8 cellular contexts compared by ENCODE assay signal in the genomic region with DNA sequence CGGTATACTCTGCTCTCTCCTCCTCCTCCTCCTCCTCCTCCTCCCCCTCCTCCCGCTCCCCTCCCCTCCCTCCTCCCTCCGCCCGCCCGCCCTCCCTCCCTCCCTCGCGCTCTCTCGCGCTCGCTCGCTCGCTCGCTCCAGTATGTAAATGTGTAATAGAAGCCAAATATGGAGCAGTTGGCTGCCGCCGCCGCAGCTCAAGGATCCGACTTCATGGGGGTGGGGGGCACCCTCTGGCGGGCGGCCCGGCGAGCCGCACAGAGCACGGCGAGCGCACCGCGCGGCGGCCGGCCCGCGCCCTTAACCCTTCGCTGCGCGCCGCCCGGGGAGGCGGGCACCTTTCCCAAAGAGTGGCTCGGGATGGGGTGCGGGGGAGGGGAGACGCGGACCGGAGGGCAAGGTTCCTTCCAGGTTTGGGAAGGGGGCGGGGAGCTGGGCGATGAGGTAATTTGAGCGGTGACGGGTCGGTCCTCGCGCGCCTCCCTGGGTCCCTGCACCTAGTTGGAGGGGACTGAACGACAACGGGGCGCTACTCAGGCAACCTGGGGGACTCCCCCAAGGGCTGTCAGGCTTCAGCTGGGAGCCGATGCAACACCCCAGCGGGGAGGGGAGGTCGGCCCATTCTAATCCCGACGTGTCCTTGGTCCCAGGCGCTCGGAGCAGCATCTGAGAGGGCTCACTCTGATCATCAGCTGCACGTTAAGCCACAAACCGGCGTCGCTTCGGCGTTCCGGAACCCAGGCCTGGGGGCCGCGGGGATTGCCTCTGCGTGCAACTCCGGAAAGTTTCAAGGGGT. TPM values are rescaled to one million over a fixed set of nuclear protein-coding genes. Genes with fewer than 3 reads are reported as not detected.
DNase-seq lines count a peak whose midpoint lies in the region; ATAC-seq and TF ChIP-seq lines count a peak whose summit lies in the region.

No MANE protein-coding gene starts in this region.

- TF ChIP-seq CTCF in liver (IDR thresholded peaks at IDR 0.05; ENCODE audit: low read depth, low read length, missing input control): peak; percentile 8

- H3K4me3 ChIP-seq in liver (ENCODE audit: low read depth in 1 of 3, low read length in 3 of 3): peak overlapping the region; percentile 65 to 98 (median 90)

- H3K36me3 Mint-ChIP-seq in activated CD4-positive, alpha-beta T cell treated with anti-CD3 and anti-CD28 coated beads, Interleukin-2, amount 10 ng/mL, durations not matched to agents 7 days and 5 days (ENCODE audit: low read depth): peaks cover 27% of the 10 kb centered on the region

- POLR2A ChIA-PET in activated CD4-positive, alpha-beta T cell treated with anti-CD3 and anti-CD28 coated beads, Interleukin-2, amount 10 ng/mL, durations not matched to agents 7 days and 5 days (lab: Charles Lee): interaction anchor here (1.2 to 1.3 kb wide), 2 partner anchors 62 to 439 kb away, joined by 3 read pairs; no protein-coding TSS in a partner anchor

- DNase-seq in NK-92 treated with Interleukin-12 subunit alpha and Interleukin-12 subunit beta, amount 100 ng/mL, for 24 hours (lab: John Stamatoyannopoulos, UW): peak; percentile 92
- DNase-seq in NK-92 (lab: John Stamatoyannopoulos, UW; ENCODE audit: unreplicated experiment): no peak
- peak; percentile 43 for DNase-seq in NCI-H2196 (lab: John Stamatoyannopoulos, UW; ENCODE audit: unreplicated experiment)
- DNase-seq in activated CD4-positive, alpha-beta T cell treated with anti-CD3 and anti-CD28 coated beads, Interleukin-2, amount 10 ng/mL, durations not matched to agents 7 days and 5 days: peak; percentile 87
- peak; percentile 74 for DNase-seq in cortex of kidney (lab: John Stamatoyannopoulos, UW)
- peak; percentile 81 for DNase-seq in stimulated activated CD4-positive, alpha-beta T cell treated with anti-CD3 and anti-CD28 coated beads, Interleukin-4, amount 100 ng/mL, for 1 hour

- H3K27me3 Mint-ChIP-seq in activated CD4-positive, alpha-beta T cell treated with anti-CD3 and anti-CD28 coated beads, Interleukin-2, amount 10 ng/mL, durations not matched to agents 7 days and 5 days: no peaks in the 10 kb centered on the region

- under 1% methylated on average over 72 of the region's 72 CpGs for WGBS in liver

- H3K4me3 Mint-ChIP-seq in activated CD4-positive, alpha-beta T cell treated with anti-CD3 and anti-CD28 coated beads, Interleukin-2, amount 10 ng/mL, durations not matched to agents 7 days and 5 days: peak overlapping the region; percentile 96

- H3K9ac ChIP-seq in liver (ENCODE audit: low read depth in 1 of 2, low read length in 2 of 2): peak overlapping the region; percentile 94 to 98

- H3K9me3 Mint-ChIP-seq in activated CD4-positive, alpha-beta T cell treated with anti-CD3 and anti-CD28 coated beads, Interleukin-2, amount 10 ng/mL, durations not matched to agents 7 days and 5 days: no peaks in the 10 kb centered on the region

- H3K27me3 ChIP-seq in liver (ENCODE audit: control insufficient read depth in 4 of 4, insufficient read depth in 4 of 4, low read length in 3 of 4): no peaks in the 10 kb centered on the region

- H3K4me1 Mint-ChIP-seq in activated CD4-positive, alpha-beta T cell treated with anti-CD3 and anti-CD28 coated beads, Interleukin-2, amount 10 ng/mL, durations not matched to agents 7 days and 5 days: peaks cover 65% of the 10 kb centered on the region

- ATAC-seq in HG02884 (IDR thresholded peaks at IDR 0.05; ENCODE audit: unreplicated experiment): peak; percentile 37

- TF ChIP-seq RAD21 in liver (IDR thresholded peaks at IDR 0.05): no peak

- H3K4me1 ChIP-seq in liver (ENCODE audit: control insufficient read depth in 4 of 4, insufficient read depth in 4 of 4, low read length in 3 of 4): peaks cover 2 to 35% (median 20%) of the 10 kb centered on the region in 4 donors

- no peaks in the 10 kb centered on the region for H3K9me3 ChIP-seq in liver (ENCODE audit: control insufficient read depth in 4 of 4, low read length in 3 of 4)

- H3K36me3 ChIP-seq in liver (ENCODE audit: control insufficient read depth in 4 of 4, insufficient read depth in 3 of 4, low read depth in 1 of 4, low read length in 3 of 4): no peaks in the 10 kb centered on the region

- H3K27ac Mint-ChIP-seq in activated CD4-positive, alpha-beta T cell treated with anti-CD3 and anti-CD28 coated beads, Interleukin-2, amount 10 ng/mL, durations not matched to agents 7 days and 5 days: peak overlapping the region; percentile 95

- CTCF ChIA-PET in activated CD4-positive, alpha-beta T cell treated with anti-CD3 and anti-CD28 coated beads, Interleukin-2, amount 10 ng/mL, durations not matched to agents 7 days and 5 days (lab: Charles Lee): interaction anchor here (0.6 to 3.1 kb wide), 20 partner anchors 9 to 445 kb away, joined by 3 to 23 read pairs (median 4); no protein-coding TSS in a partner anchor

- H3K27ac ChIP-seq in liver (ENCODE audit: low read depth in 1 of 2, low read length in 2 of 2): peak overlapping the region; percentile 91 to 94

TF ChIP-seq in liver, 16 proteins besides CTCF, POLR2A, EP300 and RAD21:
- TF ChIP-seq GABPA (IDR thresholded peaks at IDR 0.05 in 1 of 2, conservative IDR thresholded peaks at IDR 0.05 in 1 of 2) (no peak), JUND (IDR thresholded peaks at IDR 0.05) (peak; percentile 31 to 42), TAF1 (conservative IDR thresholded peaks at IDR 0.05) (no peak), NR2F2 (IDR thresholded peaks at IDR 0.05) (no peak), EGR1 (IDR thresholded peaks at IDR 0.05; ENCODE audit: low read depth in 2 of 2) (peak in 1 of 2 donors; percentile 39), SP1 (IDR thresholded peaks at IDR 0.05) (peak; percentile 53), YY1 (IDR thresholded peaks at IDR 0.05) (no peak), FOXA1 (IDR thresholded peaks at IDR 0.05) (peak; percentile 20), HNF4A (conservative IDR thresholded peaks at IDR 0.05) (peak; percentile 79 to 81), HNF4G (IDR thresholded peaks at IDR 0.05) (peak; percentile 64), FOXA2 (IDR thresholded peaks at IDR 0.05) (no peak), RXRA (IDR thresholded peaks at IDR 0.05) (peak; percentile 40 to 49)
- TF ChIP-seq, protein P1, sequence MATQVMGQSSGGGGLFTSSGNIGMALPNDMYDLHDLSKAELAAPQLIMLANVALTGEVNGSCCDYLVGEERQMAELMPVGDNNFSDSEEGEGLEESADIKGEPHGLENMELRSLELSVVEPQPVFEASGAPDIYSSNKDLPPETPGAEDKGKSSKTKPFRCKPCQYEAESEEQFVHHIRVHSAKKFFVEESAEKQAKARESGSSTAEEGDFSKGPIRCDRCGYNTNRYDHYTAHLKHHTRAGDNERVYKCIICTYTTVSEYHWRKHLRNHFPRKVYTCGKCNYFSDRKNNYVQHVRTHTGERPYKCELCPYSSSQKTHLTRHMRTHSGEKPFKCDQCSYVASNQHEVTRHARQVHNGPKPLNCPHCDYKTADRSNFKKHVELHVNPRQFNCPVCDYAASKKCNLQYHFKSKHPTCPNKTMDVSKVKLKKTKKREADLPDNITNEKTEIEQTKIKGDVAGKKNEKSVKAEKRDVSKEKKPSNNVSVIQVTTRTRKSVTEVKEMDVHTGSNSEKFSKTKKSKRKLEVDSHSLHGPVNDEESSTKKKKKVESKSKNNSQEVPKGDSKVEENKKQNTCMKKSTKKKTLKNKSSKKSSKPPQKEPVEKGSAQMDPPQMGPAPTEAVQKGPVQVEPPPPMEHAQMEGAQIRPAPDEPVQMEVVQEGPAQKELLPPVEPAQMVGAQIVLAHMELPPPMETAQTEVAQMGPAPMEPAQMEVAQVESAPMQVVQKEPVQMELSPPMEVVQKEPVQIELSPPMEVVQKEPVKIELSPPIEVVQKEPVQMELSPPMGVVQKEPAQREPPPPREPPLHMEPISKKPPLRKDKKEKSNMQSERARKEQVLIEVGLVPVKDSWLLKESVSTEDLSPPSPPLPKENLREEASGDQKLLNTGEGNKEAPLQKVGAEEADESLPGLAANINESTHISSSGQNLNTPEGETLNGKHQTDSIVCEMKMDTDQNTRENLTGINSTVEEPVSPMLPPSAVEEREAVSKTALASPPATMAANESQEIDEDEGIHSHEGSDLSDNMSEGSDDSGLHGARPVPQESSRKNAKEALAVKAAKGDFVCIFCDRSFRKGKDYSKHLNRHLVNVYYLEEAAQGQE (IDR thresholded peaks at IDR 0.05): no peak
- TF ChIP-seq, protein P2, sequence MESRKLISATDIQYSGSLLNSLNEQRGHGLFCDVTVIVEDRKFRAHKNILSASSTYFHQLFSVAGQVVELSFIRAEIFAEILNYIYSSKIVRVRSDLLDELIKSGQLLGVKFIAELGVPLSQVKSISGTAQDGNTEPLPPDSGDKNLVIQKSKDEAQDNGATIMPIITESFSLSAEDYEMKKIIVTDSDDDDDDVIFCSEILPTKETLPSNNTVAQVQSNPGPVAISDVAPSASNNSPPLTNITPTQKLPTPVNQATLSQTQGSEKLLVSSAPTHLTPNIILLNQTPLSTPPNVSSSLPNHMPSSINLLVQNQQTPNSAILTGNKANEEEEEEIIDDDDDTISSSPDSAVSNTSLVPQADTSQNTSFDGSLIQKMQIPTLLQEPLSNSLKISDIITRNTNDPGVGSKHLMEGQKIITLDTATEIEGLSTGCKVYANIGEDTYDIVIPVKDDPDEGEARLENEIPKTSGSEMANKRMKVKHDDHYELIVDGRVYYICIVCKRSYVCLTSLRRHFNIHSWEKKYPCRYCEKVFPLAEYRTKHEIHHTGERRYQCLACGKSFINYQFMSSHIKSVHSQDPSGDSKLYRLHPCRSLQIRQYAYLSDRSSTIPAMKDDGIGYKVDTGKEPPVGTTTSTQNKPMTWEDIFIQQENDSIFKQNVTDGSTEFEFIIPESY (IDR thresholded peaks at IDR 0.05): no peak
- TF ChIP-seq, protein P3, sequence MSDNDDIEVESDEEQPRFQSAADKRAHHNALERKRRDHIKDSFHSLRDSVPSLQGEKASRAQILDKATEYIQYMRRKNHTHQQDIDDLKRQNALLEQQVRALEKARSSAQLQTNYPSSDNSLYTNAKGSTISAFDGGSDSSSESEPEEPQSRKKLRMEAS (IDR thresholded peaks at IDR 0.05): no peak
- TF ChIP-seq, protein P4, sequence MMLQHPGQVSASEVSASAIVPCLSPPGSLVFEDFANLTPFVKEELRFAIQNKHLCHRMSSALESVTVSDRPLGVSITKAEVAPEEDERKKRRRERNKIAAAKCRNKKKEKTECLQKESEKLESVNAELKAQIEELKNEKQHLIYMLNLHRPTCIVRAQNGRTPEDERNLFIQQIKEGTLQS (IDR thresholded peaks at IDR 0.05): no peak

RNA-seq across cellular contexts. Expression of a gene that starts 0.4 kb away (rescaled TPM):
- 10 to 100 TPM; 36.0 to 40.4 TPM for total RNA-seq in activated CD4-positive, alpha-beta T cell treated with anti-CD3 and anti-CD28 coated beads, Interleukin-2, amount 10 ng/mL, durations not matched to agents 7 days and 5 days
- total RNA-seq in liver: 10 to 100 TPM in 1 of 2 donors, 1 to 10 TPM in 1; 8.8 to 29.7 TPM
- 1 to 10 TPM; 4.3 to 7.5 TPM for polyA plus RNA-seq in liver
